1 cellular context compared by ENCODE assay signal in genomic region chr4:169619958-169620845, GRCh38.
TF ChIP-seq lines count a peak whose summit lies in the region.

TSS of gene CLCN3 (plus strand) at chr4:169620578. CDS start at chr4:169635929, 15,351 bp downstream.

TF ChIP-seq in HEK293, 187 proteins besides CTCF, POLR2A, EP300 and RAD21 (continued from another document):
- TF ChIP-seq, protein P1, sequence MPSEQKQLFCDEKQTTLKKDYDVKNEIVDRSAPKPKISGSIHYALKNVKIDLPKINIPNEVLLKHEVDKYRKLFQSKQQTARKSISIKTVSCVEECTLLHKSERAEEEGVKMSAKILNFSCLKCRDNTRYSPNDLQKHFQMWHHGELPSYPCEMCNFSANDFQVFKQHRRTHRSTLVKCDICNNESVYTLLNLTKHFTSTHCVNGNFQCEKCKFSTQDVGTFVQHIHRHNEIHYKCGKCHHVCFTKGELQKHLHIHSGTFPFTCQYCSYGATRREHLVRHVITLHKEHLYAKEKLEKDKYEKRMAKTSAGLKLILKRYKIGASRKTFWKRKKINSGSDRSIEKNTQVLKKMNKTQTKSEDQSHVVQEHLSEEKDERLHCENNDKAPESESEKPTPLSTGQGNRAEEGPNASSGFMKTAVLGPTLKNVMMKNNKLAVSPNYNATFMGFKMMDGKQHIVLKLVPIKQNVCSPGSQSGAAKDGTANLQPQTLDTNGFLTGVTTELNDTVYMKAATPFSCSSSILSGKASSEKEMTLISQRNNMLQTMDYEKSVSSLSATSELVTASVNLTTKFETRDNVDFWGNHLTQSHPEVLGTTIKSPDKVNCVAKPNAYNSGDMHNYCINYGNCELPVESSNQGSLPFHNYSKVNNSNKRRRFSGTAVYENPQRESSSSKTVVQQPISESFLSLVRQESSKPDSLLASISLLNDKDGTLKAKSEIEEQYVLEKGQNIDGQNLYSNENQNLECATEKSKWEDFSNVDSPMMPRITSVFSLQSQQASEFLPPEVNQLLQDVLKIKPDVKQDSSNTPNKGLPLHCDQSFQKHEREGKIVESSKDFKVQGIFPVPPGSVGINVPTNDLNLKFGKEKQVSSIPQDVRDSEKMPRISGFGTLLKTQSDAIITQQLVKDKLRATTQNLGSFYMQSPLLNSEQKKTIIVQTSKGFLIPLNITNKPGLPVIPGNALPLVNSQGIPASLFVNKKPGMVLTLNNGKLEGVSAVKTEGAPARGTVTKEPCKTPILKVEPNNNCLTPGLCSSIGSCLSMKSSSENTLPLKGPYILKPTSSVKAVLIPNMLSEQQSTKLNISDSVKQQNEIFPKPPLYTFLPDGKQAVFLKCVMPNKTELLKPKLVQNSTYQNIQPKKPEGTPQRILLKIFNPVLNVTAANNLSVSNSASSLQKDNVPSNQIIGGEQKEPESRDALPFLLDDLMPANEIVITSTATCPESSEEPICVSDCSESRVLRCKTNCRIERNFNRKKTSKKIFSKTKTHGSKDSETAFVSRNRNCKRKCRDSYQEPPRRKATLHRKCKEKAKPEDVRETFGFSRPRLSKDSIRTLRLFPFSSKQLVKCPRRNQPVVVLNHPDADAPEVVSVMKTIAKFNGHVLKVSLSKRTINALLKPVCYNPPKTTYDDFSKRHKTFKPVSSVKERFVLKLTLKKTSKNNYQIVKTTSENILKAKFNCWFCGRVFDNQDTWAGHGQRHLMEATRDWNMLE (tag by site-specific recombination; conservative IDR thresholded peaks at IDR 0.05; ENCODE audit: low read depth) = 0 out of 2 replicates have a peak, but pooled peaks have one; percentile 7
- TF ChIP-seq, protein P2, sequence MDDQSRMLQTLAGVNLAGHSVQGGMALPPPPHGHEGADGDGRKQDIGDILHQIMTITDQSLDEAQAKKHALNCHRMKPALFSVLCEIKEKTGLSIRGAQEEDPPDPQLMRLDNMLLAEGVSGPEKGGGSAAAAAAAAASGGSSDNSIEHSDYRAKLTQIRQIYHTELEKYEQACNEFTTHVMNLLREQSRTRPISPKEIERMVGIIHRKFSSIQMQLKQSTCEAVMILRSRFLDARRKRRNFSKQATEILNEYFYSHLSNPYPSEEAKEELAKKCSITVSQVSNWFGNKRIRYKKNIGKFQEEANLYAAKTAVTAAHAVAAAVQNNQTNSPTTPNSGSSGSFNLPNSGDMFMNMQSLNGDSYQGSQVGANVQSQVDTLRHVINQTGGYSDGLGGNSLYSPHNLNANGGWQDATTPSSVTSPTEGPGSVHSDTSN (CRISPR knock-in tag; IDR thresholded peaks at IDR 0.05) = peak; percentile 60; the same call in 1 of the 2 replicates
- no peak for TF ChIP-seq ZNF585B (tag by site-specific recombination; IDR thresholded peaks at IDR 0.05)
- no peak for TF ChIP-seq ZNF596 (tag by site-specific recombination; IDR thresholded peaks at IDR 0.05)
- TF ChIP-seq, protein P3, sequence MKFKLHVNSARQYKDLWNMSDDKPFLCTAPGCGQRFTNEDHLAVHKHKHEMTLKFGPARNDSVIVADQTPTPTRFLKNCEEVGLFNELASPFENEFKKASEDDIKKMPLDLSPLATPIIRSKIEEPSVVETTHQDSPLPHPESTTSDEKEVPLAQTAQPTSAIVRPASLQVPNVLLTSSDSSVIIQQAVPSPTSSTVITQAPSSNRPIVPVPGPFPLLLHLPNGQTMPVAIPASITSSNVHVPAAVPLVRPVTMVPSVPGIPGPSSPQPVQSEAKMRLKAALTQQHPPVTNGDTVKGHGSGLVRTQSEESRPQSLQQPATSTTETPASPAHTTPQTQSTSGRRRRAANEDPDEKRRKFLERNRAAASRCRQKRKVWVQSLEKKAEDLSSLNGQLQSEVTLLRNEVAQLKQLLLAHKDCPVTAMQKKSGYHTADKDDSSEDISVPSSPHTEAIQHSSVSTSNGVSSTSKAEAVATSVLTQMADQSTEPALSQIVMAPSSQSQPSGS (tag by site-specific recombination; IDR thresholded peaks at IDR 0.05; ENCODE audit: low read depth) = peak; percentile 99
- peak; percentile 53; the same call in 1 of the 2 replicates for TF ChIP-seq ZBTB17 (tag by site-specific recombination; IDR thresholded peaks at IDR 0.05)
- TF ChIP-seq ZBTB26 (tag by site-specific recombination; optimal IDR thresholded peaks at IDR 0.05) = peak; percentile 34
- TF ChIP-seq KLF9 (tag by site-specific recombination; IDR thresholded peaks at IDR 0.05; ENCODE audit: low read depth) = peak; percentile 53; the same call in 1 of the 2 replicates
- no peak for TF ChIP-seq ZNF214 (tag by site-specific recombination; IDR thresholded peaks at IDR 0.05; ENCODE audit: borderline replicate concordance)
- TF ChIP-seq INSM2 (tag by site-specific recombination; IDR thresholded peaks at IDR 0.05) = 0 out of 2 replicates have a peak, but pooled peaks have one; percentile 26
- TF ChIP-seq ZNF341 (tag by site-specific recombination; IDR thresholded peaks at IDR 0.05; ENCODE audit: low read depth) = peak; percentile 69
- no peak for TF ChIP-seq ZNF837 (tag by site-specific recombination; IDR thresholded peaks at IDR 0.05)
- peak; percentile 80 for TF ChIP-seq PRDM10 (tag by site-specific recombination; IDR thresholded peaks at IDR 0.05)
- peak; percentile 98 for TF ChIP-seq SP2 (tag by site-specific recombination; IDR thresholded peaks at IDR 0.05)
- no peak for TF ChIP-seq OSR2 (tag by site-specific recombination; IDR thresholded peaks at IDR 0.05)
- no peak for TF ChIP-seq ZNF24 (tag by site-specific recombination; IDR thresholded peaks at IDR 0.05)
- TF ChIP-seq, protein P4, sequence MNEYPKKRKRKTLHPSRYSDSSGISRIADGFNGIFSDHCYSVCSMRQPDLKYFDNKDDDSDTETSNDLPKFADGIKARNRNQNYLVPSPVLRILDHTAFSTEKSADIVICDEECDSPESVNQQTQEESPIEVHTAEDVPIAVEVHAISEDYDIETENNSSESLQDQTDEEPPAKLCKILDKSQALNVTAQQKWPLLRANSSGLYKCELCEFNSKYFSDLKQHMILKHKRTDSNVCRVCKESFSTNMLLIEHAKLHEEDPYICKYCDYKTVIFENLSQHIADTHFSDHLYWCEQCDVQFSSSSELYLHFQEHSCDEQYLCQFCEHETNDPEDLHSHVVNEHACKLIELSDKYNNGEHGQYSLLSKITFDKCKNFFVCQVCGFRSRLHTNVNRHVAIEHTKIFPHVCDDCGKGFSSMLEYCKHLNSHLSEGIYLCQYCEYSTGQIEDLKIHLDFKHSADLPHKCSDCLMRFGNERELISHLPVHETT (tag by site-specific recombination; IDR thresholded peaks at IDR 0.05) = 0 out of 2 replicates have a peak, but pooled peaks have one; percentile 14
- no peak for TF ChIP-seq SCRT1 (tag by site-specific recombination; IDR thresholded peaks at IDR 0.05; ENCODE audit: borderline replicate concordance)
- no peak for TF ChIP-seq BCL11B (tag by site-specific recombination; IDR thresholded peaks at IDR 0.05; ENCODE audit: low read depth)
- TF ChIP-seq ZNF530 (tag by site-specific recombination; IDR thresholded peaks at IDR 0.05; ENCODE audit: low read depth) = no peak
- no peak for TF ChIP-seq ZNF785 (tag by site-specific recombination; IDR thresholded peaks at IDR 0.05)
- TF ChIP-seq ZBTB21 (tag by site-specific recombination; IDR thresholded peaks at IDR 0.05) = peak; percentile 88
- TF ChIP-seq ZNF37A (tag by site-specific recombination; IDR thresholded peaks at IDR 0.05) = no peak
- TF ChIP-seq ZNF629 (tag by site-specific recombination; IDR thresholded peaks at IDR 0.05) = peak; percentile 98
- TF ChIP-seq ZNF391 (tag by site-specific recombination; IDR thresholded peaks at IDR 0.05; ENCODE audit: borderline replicate concordance, low read depth) = no peak
- no peak for TF ChIP-seq ZNF157 (tag by site-specific recombination; IDR thresholded peaks at IDR 0.05)
- TF ChIP-seq ZBTB20 (tag by site-specific recombination; IDR thresholded peaks at IDR 0.05) = peak; percentile 63; the same call in 1 of the 2 replicates
- TF ChIP-seq TCF7L2 (IDR thresholded peaks at IDR 0.05; ENCODE audit: borderline replicate concordance, low read depth, low read length) = no peak
- TF ChIP-seq ZBTB8A (tag by site-specific recombination; IDR thresholded peaks at IDR 0.05) = peak; percentile 71
- no peak for TF ChIP-seq ZNF560 (tag by site-specific recombination; IDR thresholded peaks at IDR 0.05; ENCODE audit: borderline replicate concordance)
- TF ChIP-seq ZNF239 (tag by site-specific recombination; IDR thresholded peaks at IDR 0.05) = no peak
- TF ChIP-seq KLF1 (tag by site-specific recombination; IDR thresholded peaks at IDR 0.05) = no peak; the same call in 1 of the 2 replicates
- TF ChIP-seq EGR2 (tag by site-specific recombination; IDR thresholded peaks at IDR 0.05; ENCODE audit: low read depth) = peak; percentile 89
- no peak for TF ChIP-seq ZFP69B (tag by site-specific recombination; IDR thresholded peaks at IDR 0.05)
- no peak for TF ChIP-seq YY2 (tag by site-specific recombination; IDR thresholded peaks at IDR 0.05)
- peak; percentile 59 for TF ChIP-seq ZEB2 (tag by site-specific recombination; IDR thresholded peaks at IDR 0.05)
- no peak for TF ChIP-seq PRDM4 (tag by site-specific recombination; IDR thresholded peaks at IDR 0.05)
- peak; percentile 94 for TF ChIP-seq SP7 (tag by site-specific recombination; IDR thresholded peaks at IDR 0.05)
- no peak for TF ChIP-seq ZNF155 (tag by site-specific recombination; IDR thresholded peaks at IDR 0.05)
- no peak for TF ChIP-seq ZFP3 (tag by site-specific recombination; IDR thresholded peaks at IDR 0.05; ENCODE audit: low read depth)
- TF ChIP-seq ZNF791 (tag by site-specific recombination; IDR thresholded peaks at IDR 0.05) = no peak
- peak; percentile 96 for TF ChIP-seq ZNF561 (tag by site-specific recombination; IDR thresholded peaks at IDR 0.05; ENCODE audit: borderline replicate concordance)
- peak; percentile 58; the same call in 1 of the 2 replicates for TF ChIP-seq ZNF76 (tag by site-specific recombination; IDR thresholded peaks at IDR 0.05; ENCODE audit: borderline replicate concordance, low read depth)
- TF ChIP-seq ZNF248 (tag by site-specific recombination; IDR thresholded peaks at IDR 0.05) = no peak
- no peak for TF ChIP-seq ZNF473 (tag by site-specific recombination; IDR thresholded peaks at IDR 0.05)
- no peak for TF ChIP-seq ZNF747 (tag by site-specific recombination; IDR thresholded peaks at IDR 0.05)
